ENCODE assay signal across 1 cellular context in the genomic region with DNA sequence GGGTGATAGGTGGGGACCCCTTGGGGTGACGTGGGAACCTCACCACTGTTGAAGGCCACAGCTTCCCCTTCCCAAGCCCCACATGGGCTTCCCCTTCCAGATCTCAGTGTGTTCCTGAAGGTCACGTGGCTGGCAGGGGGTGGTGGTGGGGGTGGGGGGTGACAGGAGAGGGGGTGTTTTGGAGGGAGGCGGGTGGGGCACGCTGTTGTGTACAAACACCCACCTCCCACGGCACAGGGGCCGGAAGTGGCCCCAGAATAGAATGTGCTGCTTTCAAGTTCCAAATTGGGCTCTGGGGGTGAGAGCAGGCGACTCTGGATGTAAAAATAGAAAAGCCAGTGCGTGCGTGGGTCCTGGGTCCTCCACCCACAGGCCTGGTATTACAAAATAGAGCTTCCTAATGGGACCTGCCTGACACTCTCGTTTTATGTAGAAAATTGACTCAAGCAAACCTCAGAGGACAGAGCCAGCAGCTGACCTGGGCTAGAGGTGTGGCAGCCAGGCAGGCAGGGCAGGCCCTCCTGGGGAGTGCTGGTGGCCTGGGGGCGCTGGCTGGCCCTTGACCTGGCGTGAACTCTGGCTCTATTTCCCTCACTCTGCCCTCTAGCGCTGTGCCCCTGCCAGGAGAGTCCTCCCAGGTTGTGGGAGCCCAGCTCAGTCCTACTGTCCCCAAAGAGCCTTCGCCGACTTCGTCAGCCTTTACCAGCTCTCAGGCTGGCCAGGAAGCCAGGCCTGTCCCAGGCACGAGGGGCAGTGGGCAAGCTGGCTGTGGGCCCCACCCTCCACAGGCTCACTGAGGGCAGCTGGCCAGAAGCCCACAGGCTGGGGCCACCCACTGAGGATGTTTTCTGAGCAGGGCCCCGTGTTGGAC.
TF ChIP-seq lines count a peak whose summit lies in the region.

No MANE protein-coding gene starts in this region.

TF ChIP-seq in GM23338, 12 proteins besides CTCF, POLR2A, EP300 and RAD21 (continued from another document):
- TF ChIP-seq, protein P1, sequence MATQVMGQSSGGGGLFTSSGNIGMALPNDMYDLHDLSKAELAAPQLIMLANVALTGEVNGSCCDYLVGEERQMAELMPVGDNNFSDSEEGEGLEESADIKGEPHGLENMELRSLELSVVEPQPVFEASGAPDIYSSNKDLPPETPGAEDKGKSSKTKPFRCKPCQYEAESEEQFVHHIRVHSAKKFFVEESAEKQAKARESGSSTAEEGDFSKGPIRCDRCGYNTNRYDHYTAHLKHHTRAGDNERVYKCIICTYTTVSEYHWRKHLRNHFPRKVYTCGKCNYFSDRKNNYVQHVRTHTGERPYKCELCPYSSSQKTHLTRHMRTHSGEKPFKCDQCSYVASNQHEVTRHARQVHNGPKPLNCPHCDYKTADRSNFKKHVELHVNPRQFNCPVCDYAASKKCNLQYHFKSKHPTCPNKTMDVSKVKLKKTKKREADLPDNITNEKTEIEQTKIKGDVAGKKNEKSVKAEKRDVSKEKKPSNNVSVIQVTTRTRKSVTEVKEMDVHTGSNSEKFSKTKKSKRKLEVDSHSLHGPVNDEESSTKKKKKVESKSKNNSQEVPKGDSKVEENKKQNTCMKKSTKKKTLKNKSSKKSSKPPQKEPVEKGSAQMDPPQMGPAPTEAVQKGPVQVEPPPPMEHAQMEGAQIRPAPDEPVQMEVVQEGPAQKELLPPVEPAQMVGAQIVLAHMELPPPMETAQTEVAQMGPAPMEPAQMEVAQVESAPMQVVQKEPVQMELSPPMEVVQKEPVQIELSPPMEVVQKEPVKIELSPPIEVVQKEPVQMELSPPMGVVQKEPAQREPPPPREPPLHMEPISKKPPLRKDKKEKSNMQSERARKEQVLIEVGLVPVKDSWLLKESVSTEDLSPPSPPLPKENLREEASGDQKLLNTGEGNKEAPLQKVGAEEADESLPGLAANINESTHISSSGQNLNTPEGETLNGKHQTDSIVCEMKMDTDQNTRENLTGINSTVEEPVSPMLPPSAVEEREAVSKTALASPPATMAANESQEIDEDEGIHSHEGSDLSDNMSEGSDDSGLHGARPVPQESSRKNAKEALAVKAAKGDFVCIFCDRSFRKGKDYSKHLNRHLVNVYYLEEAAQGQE (IDR thresholded peaks at IDR 0.05; ENCODE audit: unreplicated experiment): no peak
- TF ChIP-seq JUNB (IDR thresholded peaks at IDR 0.05; ENCODE audit: unreplicated experiment) (no peak), EZH2 (IDR thresholded peaks at IDR 0.05; ENCODE audit: low read depth, unreplicated experiment) (no peak), ZNF331 (CRISPR knock-in tag; IDR thresholded peaks at IDR 0.05; ENCODE audit: low read depth) (no peak), CREB1 (CRISPR knock-in tag; IDR thresholded peaks at IDR 0.05; ENCODE audit: low read depth) (no peak), POLR2AphosphoS5 (IDR thresholded peaks at IDR 0.05; ENCODE audit: low read depth) (no peak), EZH2phosphoT487 (IDR thresholded peaks at IDR 0.05; ENCODE audit: unreplicated experiment) (no peak)
- TF ChIP-seq, protein P2, sequence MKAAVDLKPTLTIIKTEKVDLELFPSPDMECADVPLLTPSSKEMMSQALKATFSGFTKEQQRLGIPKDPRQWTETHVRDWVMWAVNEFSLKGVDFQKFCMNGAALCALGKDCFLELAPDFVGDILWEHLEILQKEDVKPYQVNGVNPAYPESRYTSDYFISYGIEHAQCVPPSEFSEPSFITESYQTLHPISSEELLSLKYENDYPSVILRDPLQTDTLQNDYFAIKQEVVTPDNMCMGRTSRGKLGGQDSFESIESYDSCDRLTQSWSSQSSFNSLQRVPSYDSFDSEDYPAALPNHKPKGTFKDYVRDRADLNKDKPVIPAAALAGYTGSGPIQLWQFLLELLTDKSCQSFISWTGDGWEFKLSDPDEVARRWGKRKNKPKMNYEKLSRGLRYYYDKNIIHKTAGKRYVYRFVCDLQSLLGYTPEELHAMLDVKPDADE (IDR thresholded peaks at IDR 0.05): no peak
